1 cellular context compared by ENCODE assay signal in genomic region chr2:216394888-216395287, GRCh38.
TF ChIP-seq lines count a peak whose summit lies in the region.

No MANE protein-coding gene starts in this region.

TF ChIP-seq in K562, 482 proteins besides CTCF, POLR2A, EP300 and RAD21:
- TF ChIP-seq NONO (IDR thresholded peaks at IDR 0.05; ENCODE audit: low read depth in 2 of 2, low read length in 1 of 2) = no peak
- no peak for TF ChIP-seq LCOR (CRISPR knock-in tag; IDR thresholded peaks at IDR 0.05)
- TF ChIP-seq HMG20B (CRISPR knock-in tag; IDR thresholded peaks at IDR 0.05) = no peak
- no peak for TF ChIP-seq MYBL2 (IDR thresholded peaks at IDR 0.05; ENCODE audit: low read depth)
- no peak for TF ChIP-seq MYBL2 (CRISPR knock-in tag; IDR thresholded peaks at IDR 0.05; ENCODE audit: borderline replicate concordance)
- no peak for TF ChIP-seq C11orf30 (IDR thresholded peaks at IDR 0.05; ENCODE audit: low read depth)
- peak; percentile 23; the same call in 1 of the 2 replicates for TF ChIP-seq USF2 (CRISPR knock-in tag; IDR thresholded peaks at IDR 0.05)
- TF ChIP-seq ETV6 (IDR thresholded peaks at IDR 0.05; ENCODE audit: borderline replicate concordance in 1 of 2, low read depth in 2 of 2, low read length in 1 of 2) = no peak
- no peak for TF ChIP-seq ETV6 (CRISPR knock-in tag; IDR thresholded peaks at IDR 0.05; ENCODE audit: borderline replicate concordance)
- peak; percentile 66 for TF ChIP-seq TFE3 (CRISPR knock-in tag; IDR thresholded peaks at IDR 0.05)
- no peak for TF ChIP-seq GABPB2 (CRISPR knock-in tag; conservative IDR thresholded peaks at IDR 0.05)
- no peak for TF ChIP-seq HDAC8 (tag; IDR thresholded peaks at IDR 0.05)
- TF ChIP-seq MED1 (CRISPR knock-in tag; IDR thresholded peaks at IDR 0.05; ENCODE audit: borderline replicate concordance) = no peak
- no peak for TF ChIP-seq ZNF696 (CRISPR knock-in tag; conservative IDR thresholded peaks at IDR 0.05)
- TF ChIP-seq STAG1 (CRISPR knock-in tag; IDR thresholded peaks at IDR 0.05; ENCODE audit: borderline replicate concordance) = no peak
